Comparison of ENCODE assay signal across 16 cellular contexts in the genomic region with DNA sequence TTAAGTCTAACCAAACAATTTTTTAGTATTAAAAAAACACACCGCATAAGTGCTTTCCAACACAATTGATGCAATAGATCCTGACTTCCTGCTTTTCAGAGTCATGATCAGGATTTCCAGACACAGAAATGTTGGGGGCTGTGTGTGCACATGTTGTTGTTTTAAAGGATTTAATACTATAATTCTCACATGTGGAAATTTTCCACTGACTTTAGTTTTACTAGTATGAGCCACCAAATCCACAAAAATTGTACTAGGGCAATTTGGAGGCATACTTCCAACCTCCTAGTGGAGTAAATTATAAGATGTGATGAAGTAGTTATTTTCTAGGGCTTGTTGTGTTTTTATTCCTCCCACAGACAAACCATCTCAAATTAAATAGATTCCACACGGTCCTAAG.
"Had no signal": no experiment of that assay in that cellular context is flagged by ENCODE, and none has a peak within 500 bp of the region (broad histone marks: within the 10 kb centered on the region; RNA-seq: fewer than 3 reads in every experiment).

No MANE protein-coding gene starts in this region.

- H3K9me3 Mint-ChIP-seq: activated T-helper 17 cell treated with anti-CD3 and anti-CD28 coated beads, Interleukin-2, amount 50 U/mL, for 72 hours had no signal

- H3K9me3 ChIP-seq: heart left ventricle, lower lobe of right lung, right atrium auricular region, tibial nerve, uterus had no signal

- H3K36me3 ChIP-seq: heart left ventricle, lower lobe of right lung, right atrium auricular region, tibial nerve, uterus had no signal

- H3K27me3 Mint-ChIP-seq: activated T-helper 17 cell treated with anti-CD3 and anti-CD28 coated beads, Interleukin-2, amount 50 U/mL, for 72 hours had no signal

- ATAC-seq: activated CD4-positive, CD25-positive, alpha-beta regulatory T cell treated with anti-CD3 and anti-CD28 coated beads, Interleukin-2, amount 50 U/mL, for 24 hours; activated T-helper 17 cell treated with anti-CD3 and anti-CD28 coated beads, Interleukin-2, amount 50 U/mL, for 72 hours; heart left ventricle; left colon; lower lobe of right lung had no signal

- H3K27ac ChIP-seq: dorsolateral prefrontal cortex, lower lobe of right lung, right atrium auricular region, tibial nerve, uterus had no signal

- DNase-seq: activated naive CD4-positive, alpha-beta T cell treated with anti-CD3 and anti-CD28 coated beads for 36 hours; dorsolateral prefrontal cortex; endodermal cell; heart left ventricle; left colon; lower lobe of right lung; stimulated activated CD4-positive, alpha-beta T cell treated with anti-CD3 and anti-CD28 coated beads, Interleukin-4, amount 100 ng/mL, for 24 hours; stimulated activated naive CD4-positive, alpha-beta T cell; substantia nigra; SW 1271; uterus had no signal

- H3K4me3 ChIP-seq: dorsolateral prefrontal cortex, heart left ventricle, lower lobe of right lung, right atrium auricular region, skin epidermis, tibial nerve, uterus had no signal

- H3K4me1 ChIP-seq: lower lobe of right lung, right atrium auricular region, tibial nerve, uterus had no signal

- H3K4me3 Mint-ChIP-seq: activated naive CD4-positive, alpha-beta T cell treated with anti-CD3 and anti-CD28 coated beads for 36 hours; activated T-helper 17 cell treated with anti-CD3 and anti-CD28 coated beads, Interleukin-2, amount 50 U/mL, for 72 hours; endodermal cell had no signal

- H3K27me3 ChIP-seq: dorsolateral prefrontal cortex, heart left ventricle, right atrium auricular region, tibial nerve, uterus had no signal

- H3K27ac Mint-ChIP-seq: activated naive CD4-positive, alpha-beta T cell treated with anti-CD3 and anti-CD28 coated beads for 36 hours; activated T-helper 17 cell treated with anti-CD3 and anti-CD28 coated beads, Interleukin-2, amount 50 U/mL, for 72 hours; endodermal cell had no signal
